ENCODE assay signal across 13 cellular contexts in genomic region chr2:101776172-101777043, GRCh38.
DNase-seq lines count a peak whose midpoint lies in the region; ATAC-seq and TF ChIP-seq lines count a peak whose summit lies in the region.
"Had no signal": no experiment of that assay in that cellular context is flagged by ENCODE, and none has a peak within 500 bp of the region (broad histone marks: within the 10 kb centered on the region; RNA-seq: fewer than 3 reads in every experiment).

No MANE protein-coding gene starts in this region.

- WGBS in right lobe of liver (ENCODE audit: insufficient coverage, low coverage, low lambda C conversion rate, missing lambda C conversion rate), result 53% methylated on average over 10 of the region's 10 CpGs
- 81% methylated on average over 10 of the region's 10 CpGs for WGBS in mammary epithelial cell (ENCODE audit: low coverage, missing lambda C conversion rate)

- no peaks in the 10 kb centered on the region; the same call in 1 of the 2 replicates for H3K4me1 ChIP-seq in BE2C
- H3K4me1 ChIP-seq in OCI-LY1 (ENCODE audit: insufficient read depth, low read length, severe bottlenecking), result peaks cover 93% of the 10 kb centered on the region
- H3K4me1 ChIP-seq in right lobe of liver, result peaks cover 0 to 54% (median 18%) of the 10 kb centered on the region in 4 donors
- peaks cover 30% of the 10 kb centered on the region for H3K4me1 ChIP-seq in mammary epithelial cell (ENCODE audit: insufficient read depth, low read length)

- no peaks in the 10 kb centered on the region for H3K9me2 ChIP-seq in OCI-LY1 (ENCODE audit: low read depth, low read length)

- H4K20me1 ChIP-seq in OCI-LY1 (ENCODE audit: insufficient read depth, low read length) (no peaks in the 10 kb centered on the region), mammary epithelial cell (ENCODE audit: insufficient read depth, low read length) (peaks cover 11% of the 10 kb centered on the region)

- dilution Hi-C loops in mammary epithelial cell (cut with HindIII; ENCODE audit: low sequenced_read_pairs), result no loop called here

- CTCF ChIA-PET in mammary epithelial cell (lab: Charles Lee; ENCODE audit: low non-redundant PET), result interaction anchor here (0.6 kb wide), 1 partner anchor 412 kb away, joined by 4 read pairs; no protein-coding TSS in a partner anchor

- in situ Hi-C loops in mammary epithelial cell (cut with MboI; ENCODE audit: low sequenced_read_pairs in 2 of 2), result no loop called here

- H3K4me3 ChIP-seq in BE2C (ENCODE audit: low read depth, low read length), result no peak overlapping the region
- no peak overlapping the region for H3K4me3 ChIP-seq in OCI-LY1 (ENCODE audit: low read depth, low read length, poor library complexity, severe bottlenecking)
- H3K4me3 ChIP-seq in epithelial cell of esophagus (ENCODE audit: low read length), result no peak overlapping the region
- H3K4me3 ChIP-seq in right lobe of liver, result no peak overlapping the region
- no peak overlapping the region for H3K4me3 ChIP-seq in mammary epithelial cell (replicated peaks in 1 of 3; ENCODE audit: insufficient read depth in 1 of 3, low read depth in 2 of 3, low read length in 3 of 3)

- no peak overlapping the region for H2AFZ ChIP-seq in OCI-LY1 (ENCODE audit: low read length)
- no peak overlapping the region for H2AFZ ChIP-seq in mammary epithelial cell (ENCODE audit: low read depth, low read length)

- H3K27ac ChIP-seq in OCI-LY1 (ENCODE audit: low read depth, low read length, poor library complexity, severe bottlenecking) (no peak overlapping the region), right lobe of liver (no peak overlapping the region), mammary epithelial cell (ENCODE audit: insufficient read depth, low read depth, low read length) (no peak overlapping the region)
- H3K27ac ChIP-seq: C4-2B had no signal

- H3K4me2 ChIP-seq in OCI-LY1 (ENCODE audit: low read length), result no peak overlapping the region; the same call in 1 of the 2 replicates
- H3K4me2 ChIP-seq in mammary epithelial cell (ENCODE audit: insufficient read depth, low read depth, low read length), result no peak overlapping the region

- peak; percentile 30; the same call in 1 of the 2 replicates for TF ChIP-seq CTCF in BE2C (IDR thresholded peaks at IDR 0.05; ENCODE audit: low read depth, low read length)
- peak; percentile 12; the same call in 1 of the 2 replicates for TF ChIP-seq CTCF in OCI-LY1 (IDR thresholded peaks at IDR 0.05; ENCODE audit: low read length)
- peak; percentile 10 for TF ChIP-seq CTCF in epithelial cell of esophagus (IDR thresholded peaks at IDR 0.05; ENCODE audit: insufficient read depth, low read depth, low read length, missing control alignments)
- peak in 3 of 4 donors; percentile 11 to 36 (median 26) for TF ChIP-seq CTCF in right lobe of liver (IDR thresholded peaks at IDR 0.05)
- no peak for TF ChIP-seq CTCF in mammary epithelial cell (conservative IDR thresholded peaks at IDR 0.05 in 1 of 2, IDR thresholded peaks at IDR 0.05 in 1 of 2; ENCODE audit: extremely low read depth in 1 of 2, insufficient read depth in 1 of 2, low read depth in 1 of 2, low read length in 2 of 2)

- no peak for TF ChIP-seq POLR2A in right lobe of liver (IDR thresholded peaks at IDR 0.05)

- peaks cover 90% of the 10 kb centered on the region for H3K79me2 ChIP-seq in OCI-LY1 (ENCODE audit: insufficient read depth, low read length)
- H3K79me2 ChIP-seq in mammary epithelial cell (ENCODE audit: insufficient read depth, low read length), result peaks cover 100% of the 10 kb centered on the region

- H3K27me3 ChIP-seq in BE2C, result no peaks in the 10 kb centered on the region
- H3K27me3 ChIP-seq in OCI-LY1 (ENCODE audit: insufficient read depth, low read length), result no peaks in the 10 kb centered on the region
- no peaks in the 10 kb centered on the region for H3K27me3 ChIP-seq in right lobe of liver
- no peaks in the 10 kb centered on the region for H3K27me3 ChIP-seq in mammary epithelial cell (ENCODE audit: insufficient read depth, low read length)

- H3K9ac ChIP-seq in OCI-LY1 (ENCODE audit: low read length) (no peak overlapping the region), mammary epithelial cell (ENCODE audit: insufficient read depth, low read length) (no peak overlapping the region)

- intact Hi-C loops in right lobe of liver (cut with DNase I), result no loop called here
- intact Hi-C loops in mammary epithelial cell (cut with micrococcal nuclease), result no loop called here

- peak; percentile 21 to 51 (median 42) for ATAC-seq in right lobe of liver
- ATAC-seq: effector memory CD8-positive, alpha-beta T cell had no signal

- H3K9me3 ChIP-seq in BE2C (no peaks in the 10 kb centered on the region), OCI-LY1 (ENCODE audit: low read length) (no peaks in the 10 kb centered on the region), right lobe of liver (no peaks in the 10 kb centered on the region), mammary epithelial cell (replicated peaks; ENCODE audit: insufficient read depth, low read length) (no peaks in the 10 kb centered on the region)

- BruUV-seq in mammary epithelial cell (replicated peaks; lab: Mats Ljungman, UMichigan), result no TSS peak

- H3K36me3 ChIP-seq in BE2C (no peaks in the 10 kb centered on the region), OCI-LY1 (ENCODE audit: insufficient read depth, low read length) (no peaks in the 10 kb centered on the region), right lobe of liver (no peaks in the 10 kb centered on the region), mammary epithelial cell (ENCODE audit: insufficient read depth, low read length) (peaks cover 2% of the 10 kb centered on the region)

- no peak for DNase-seq in BE2C
- DNase-seq in epithelial cell of esophagus (ENCODE audit: low read depth), result no peak
- no peak for DNase-seq in right lobe of liver
- no peak for DNase-seq in medulla oblongata (ENCODE audit: extremely low spot score)
- DNase-seq in AG20443 (ENCODE audit: low spot score), result no peak
- no peak for DNase-seq in NCI-H2107 treated with DMSO at 0.1 percent for 48 hours (lab: John Stamatoyannopoulos, UW; ENCODE audit: unreplicated experiment)
- DNase-seq in mammary epithelial cell, result no peak
- DNase-seq: activated naive CD8-positive, alpha-beta T cell treated with anti-CD3 and anti-CD28 coated beads, Interleukin-2, amount 10 ng/mL, durations not matched to agents 7 days and 5 days; effector memory CD8-positive, alpha-beta T cell; NCI-H187; OCI-M1 had no signal

- H3F3A ChIP-seq in OCI-LY1 (ENCODE audit: insufficient read depth, low read length), result no peaks in the 10 kb centered on the region

Comparison
In these comparisons a context has a peak if more than half of its experiments do, and no peak if none do; other contexts are left out.
1. CTCF ChIP-seq: peak in BE2C (single experiment), OCI-LY1 (single experiment), epithelial cell of esophagus (single experiment) and right lobe of liver (3 of 4); none in mammary epithelial cell (0 of 2).